In the genomic region with DNA sequence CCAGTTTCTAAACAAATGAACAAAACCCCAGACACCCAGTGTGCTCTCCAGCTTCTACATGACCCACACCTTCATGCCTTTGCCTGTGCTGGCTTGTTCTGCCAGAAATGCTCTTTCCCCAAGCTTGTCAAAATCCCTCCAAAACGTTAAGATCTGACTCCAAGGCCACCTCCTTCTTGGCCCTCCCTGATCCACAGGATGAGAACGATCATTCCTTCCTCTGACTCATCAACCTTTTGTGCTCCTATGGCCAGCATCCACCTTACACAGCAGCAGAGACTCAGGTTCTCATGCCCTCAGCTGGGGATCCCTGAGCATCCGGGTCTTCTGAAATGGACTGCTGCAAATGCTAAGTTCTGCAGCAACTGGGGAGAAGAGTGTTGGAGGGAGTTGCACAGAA, we compare ENCODE assay signal across 9 cellular contexts. TPM values are rescaled to one million over a fixed set of nuclear protein-coding genes. Genes with fewer than 3 reads are reported as not detected.
A peak's percentile ranks its signal among the peaks of the same experiment; 100 is the strongest.
DNase-seq lines count a peak whose midpoint lies in the region; TF ChIP-seq lines count a peak whose summit lies in the region.
"Had no signal": no experiment of that assay in that cellular context is flagged by ENCODE, and none has a peak within 500 bp of the region (broad histone marks: within the 10 kb centered on the region; RNA-seq: fewer than 3 reads in every experiment).

No MANE protein-coding gene starts in this region.

- peak overlapping the region; percentile 9 for H3K9ac ChIP-seq in NT2/D1 (ENCODE audit: insufficient read length, low read depth)
- H3K9ac ChIP-seq: KMS-11 had no signal

- DNase-seq in CD14-positive monocyte (ENCODE audit: low spot score) (no peak), NT2/D1 (ENCODE audit: low read depth, low spot score) (no peak), HPDE6-E6E7 (ENCODE audit: extremely low spot score) (no peak), HEK293T (ENCODE audit: extremely low spot score) (no peak), NCI-H2171 treated with DMSO at 0.1 percent for 48 hours (lab: John Stamatoyannopoulos, UW) (no peak), NCI-H1930 (lab: John Stamatoyannopoulos, UW) (no peak)

- H3K9me3 ChIP-seq in NT2/D1 (ENCODE audit: insufficient read depth, low read length), result no peaks in the 10 kb centered on the region

- H3K9me3 Mint-ChIP-seq in CD14-positive monocyte (peaks cover 0 to 2% (median 0%) of the 10 kb centered on the region in 7 donors), nephron (no peaks in the 10 kb centered on the region)
- no peaks in the 10 kb centered on the region for H3K9me3 Mint-ChIP-seq in dendritic cell treated with granulocyte-macrophage colony-stimulating factor and Interleukin-4, amounts not matched to agents 40 ng/mL and 50 ng/mL, for 4 days

- H3K4me1 Mint-ChIP-seq in CD14-positive monocyte, result peaks cover 63% of the 10 kb centered on the region
- peaks cover 64% of the 10 kb centered on the region for H3K4me1 Mint-ChIP-seq in dendritic cell treated with granulocyte-macrophage colony-stimulating factor and Interleukin-4, amounts not matched to agents 40 ng/mL and 50 ng/mL, for 4 days (ENCODE audit: low read depth)
- peaks cover 44% of the 10 kb centered on the region for H3K4me1 Mint-ChIP-seq in nephron

- TF ChIP-seq CTCF in CD14-positive monocyte (IDR thresholded peaks at IDR 0.05), result no peak
- no peak for TF ChIP-seq CTCF in nephron (IDR thresholded peaks at IDR 0.05; ENCODE audit: unreplicated experiment in 3 of 3)

- POLR2A ChIA-PET in HEK293T (lab: Yijun Ruan, JAX), result interaction anchor here (1.1 to 8.2 kb wide), 3 partner anchors 10 to 38 kb away, joined by 4 to 55 read pairs (median 7); a partner anchor contains a TSS

- peak overlapping the region; percentile 58 to 92 (median 76) for H3K27ac Mint-ChIP-seq in CD14-positive monocyte
- H3K27ac Mint-ChIP-seq in dendritic cell treated with granulocyte-macrophage colony-stimulating factor and Interleukin-4, amounts not matched to agents 40 ng/mL and 50 ng/mL, for 4 days, result peak overlapping the region; percentile 81
- H3K27ac Mint-ChIP-seq in nephron, result peak overlapping the region; percentile 91 to 96 (median 95)

- CTCF ChIA-PET in HEK293T (lab: Yijun Ruan, JAX), result no interaction called here

- H3K27me3 Mint-ChIP-seq in CD14-positive monocyte (ENCODE audit: low read depth in 3 of 3), result peaks cover 0 to 3% (median 1%) of the 10 kb centered on the region in 3 donors
- no peaks in the 10 kb centered on the region for H3K27me3 Mint-ChIP-seq in dendritic cell treated with granulocyte-macrophage colony-stimulating factor and Interleukin-4, amounts not matched to agents 40 ng/mL and 50 ng/mL, for 4 days
- H3K27me3 Mint-ChIP-seq in nephron (ENCODE audit: low read depth), result no peaks in the 10 kb centered on the region

- no peaks in the 10 kb centered on the region for H3K27me3 ChIP-seq in NT2/D1 (ENCODE audit: insufficient read depth, insufficient read length)

- no peak overlapping the region for H3K4me3 ChIP-seq in NT2/D1 (ENCODE audit: insufficient read length, low read depth)

- peaks cover 18% of the 10 kb centered on the region for H3K4me1 ChIP-seq in NT2/D1 (ENCODE audit: insufficient read depth, insufficient read length)

- H3K4me3 Mint-ChIP-seq in CD14-positive monocyte (peak overlapping the region; percentile 2 to 31), nephron (peak overlapping the region; percentile 80 to 86 (median 81))
- peak overlapping the region; percentile 4 for H3K4me3 Mint-ChIP-seq in dendritic cell treated with granulocyte-macrophage colony-stimulating factor and Interleukin-4, amounts not matched to agents 40 ng/mL and 50 ng/mL, for 4 days

- H3K36me3 Mint-ChIP-seq in CD14-positive monocyte, result peaks cover 5 to 7% of the 10 kb centered on the region in 2 donors
- peaks cover 9% of the 10 kb centered on the region for H3K36me3 Mint-ChIP-seq in dendritic cell treated with granulocyte-macrophage colony-stimulating factor and Interleukin-4, amounts not matched to agents 40 ng/mL and 50 ng/mL, for 4 days (ENCODE audit: low read depth)
- H3K36me3 Mint-ChIP-seq in nephron (ENCODE audit: low read depth), result peaks cover 5% of the 10 kb centered on the region

- peaks cover 2% of the 10 kb centered on the region for H3K36me3 ChIP-seq in NT2/D1 (ENCODE audit: insufficient read depth, insufficient read length, low read length)

- intact Hi-C loops in CD14-positive monocyte (cut with micrococcal nuclease), result no loop called here
- intact Hi-C loops in dendritic cell treated with granulocyte-macrophage colony-stimulating factor and Interleukin-4, amounts not matched to agents 40 ng/mL and 50 ng/mL, for 4 days (cut with micrococcal nuclease), result no loop called here

TF ChIP-seq in HEK293T, 16 proteins besides CTCF, POLR2A, EP300 and RAD21:
- TF ChIP-seq SUZ12 (IDR thresholded peaks at IDR 0.05) (no peak), FOXK2 (IDR thresholded peaks at IDR 0.05) (no peak), LEF1 (IDR thresholded peaks at IDR 0.05; ENCODE audit: borderline replicate concordance) (no peak), NFRKB (IDR thresholded peaks at IDR 0.05) (no peak), ARNT (IDR thresholded peaks at IDR 0.05) (no peak), CTBP1 (IDR thresholded peaks at IDR 0.05; ENCODE audit: borderline replicate concordance) (no peak), TARDBP (IDR thresholded peaks at IDR 0.05) (no peak), FOXM1 (IDR thresholded peaks at IDR 0.05; ENCODE audit: borderline replicate concordance) (no peak), FOXA1 (IDR thresholded peaks at IDR 0.05) (no peak), BHLHE40 (IDR thresholded peaks at IDR 0.05; ENCODE audit: borderline replicate concordance) (no peak), HDGF (IDR thresholded peaks at IDR 0.05; ENCODE audit: borderline replicate concordance) (no peak), L3MBTL2 (conservative IDR thresholded peaks at IDR 0.05) (no peak), ELF4 (IDR thresholded peaks at IDR 0.05) (no peak), SP1 (IDR thresholded peaks at IDR 0.05) (no peak), ZNF384 (IDR thresholded peaks at IDR 0.05) (no peak)
- TF ChIP-seq, protein P1, sequence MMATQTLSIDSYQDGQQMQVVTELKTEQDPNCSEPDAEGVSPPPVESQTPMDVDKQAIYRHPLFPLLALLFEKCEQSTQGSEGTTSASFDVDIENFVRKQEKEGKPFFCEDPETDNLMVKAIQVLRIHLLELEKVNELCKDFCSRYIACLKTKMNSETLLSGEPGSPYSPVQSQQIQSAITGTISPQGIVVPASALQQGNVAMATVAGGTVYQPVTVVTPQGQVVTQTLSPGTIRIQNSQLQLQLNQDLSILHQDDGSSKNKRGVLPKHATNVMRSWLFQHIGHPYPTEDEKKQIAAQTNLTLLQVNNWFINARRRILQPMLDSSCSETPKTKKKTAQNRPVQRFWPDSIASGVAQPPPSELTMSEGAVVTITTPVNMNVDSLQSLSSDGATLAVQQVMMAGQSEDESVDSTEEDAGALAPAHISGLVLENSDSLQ (IDR thresholded peaks at IDR 0.05), result no peak

RNA-seq across cellular contexts. Expression of a gene that starts 3.0 kb away (rescaled TPM):
- 1 to 10 TPM; 3.4 to 4.4 TPM for polyA plus RNA-seq in CD14-positive monocyte

RNA-seq across cellular contexts. Expression of a gene that starts 4.8 kb away (rescaled TPM):
- not detected for polyA plus RNA-seq in CD14-positive monocyte

RNA-seq across cellular contexts. Expression of a gene that starts 7.7 kb away (rescaled TPM):
- polyA plus RNA-seq in CD14-positive monocyte, result 10 to 100 TPM; 12.1 to 25.4 TPM

RNA-seq across cellular contexts. Expression of a gene that starts 31.6 kb away (rescaled TPM):
- 10 to 100 TPM; 14.7 to 15.7 TPM for polyA plus RNA-seq in CD14-positive monocyte

RNA-seq across cellular contexts. Expression of a gene that starts 37.2 kb away (rescaled TPM):
- not detected for polyA plus RNA-seq in CD14-positive monocyte

Comparison
In these comparisons a context has a peak if more than half of its experiments do, and no peak if none do; other contexts are left out.
1. H3K4me3 Mint-ChIP-seq: peak in every context shown above with its lines; median percentile 81 in nephron; 16 in CD14-positive monocyte; 4 in dendritic cell treated with granulocyte-macrophage colony-stimulating factor and Interleukin-4, amounts not matched to agents 40 ng/mL and 50 ng/mL, for 4 days.